In genomic region chr9:136411358-136411757, GRCh38 we compare ENCODE assay signal across 8 cellular contexts. TPM values are rescaled to one million over a fixed set of nuclear protein-coding genes. Genes with fewer than 3 reads are reported as not detected.
A peak's percentile ranks its signal among the peaks of the same experiment; 100 is the strongest.
DNase-seq lines count a peak whose midpoint lies in the region; ATAC-seq and TF ChIP-seq lines count a peak whose summit lies in the region.

No MANE protein-coding gene starts in this region.

- H3K27ac ChIP-seq in SU-DHL-6 (ENCODE audit: low read depth, low read length), result no peak overlapping the region
- H3K27ac ChIP-seq in gastrocnemius medialis, result peak overlapping the region; percentile 81 to 93 (median 90)

- in situ Hi-C loops in gastrocnemius medialis (cut with MboI; ENCODE audit: low sequenced_read_pairs in 4 of 4), result no loop called here

- peaks cover 16 to 25% of the 10 kb centered on the region in 2 donors for H3K4me1 ChIP-seq in gastrocnemius medialis

- peak overlapping the region; percentile 72 for H3K4me3 ChIP-seq in GM12865 (ENCODE audit: low read depth, low read length)
- peak overlapping the region; percentile 84 for H3K4me3 ChIP-seq in SU-DHL-6 (ENCODE audit: insufficient read depth, low read length, poor library complexity, severe bottlenecking)
- H3K4me3 ChIP-seq in fibroblast of the aortic adventitia (ENCODE audit: low read depth, low read length), result peak overlapping the region; percentile 92
- peak overlapping the region; percentile 76 to 97 (median 82) for H3K4me3 ChIP-seq in gastrocnemius medialis

- no peak for TF ChIP-seq POLR2A in gastrocnemius medialis (IDR thresholded peaks at IDR 0.05)

- no peak for ATAC-seq in gastrocnemius medialis

- peaks cover 44% of the 10 kb centered on the region for H3K79me2 ChIP-seq in SU-DHL-6 (ENCODE audit: insufficient read depth, low read length)

- DNase-seq in GM12865 (ENCODE audit: low read depth), result no peak
- no peak for DNase-seq in fibroblast of the aortic adventitia (ENCODE audit: low read depth)
- no peak for DNase-seq in gastrocnemius medialis
- DNase-seq in NK-92 treated with Interleukin-12 subunit alpha and Interleukin-12 subunit beta, amount 100 ng/mL, for 24 hours (lab: John Stamatoyannopoulos, UW), result no peak
- DNase-seq in SK-N-DZ (ENCODE audit: low spot score), result no peak
- no peak for DNase-seq in DMS53 treated with DMSO at 0.1 percent for 48 hours (lab: John Stamatoyannopoulos, UW; ENCODE audit: unreplicated experiment)
- no peak for DNase-seq in EL

- no peak overlapping the region for H2AFZ ChIP-seq in SU-DHL-6 (ENCODE audit: low read depth, low read length, severe bottlenecking)

- H3K36me3 ChIP-seq in SU-DHL-6 (ENCODE audit: low read length) (peaks cover 8% of the 10 kb centered on the region; the same call in 1 of the 2 replicates), gastrocnemius medialis (peaks cover 0 to 59% of the 10 kb centered on the region in 2 donors)

- H3K9ac ChIP-seq in SU-DHL-6 (ENCODE audit: low read length), result peak overlapping the region; percentile 94

- peak overlapping the region; percentile 91 for H3K4me2 ChIP-seq in SU-DHL-6 (ENCODE audit: low read depth, low read length, poor library complexity, severe bottlenecking)

- TF ChIP-seq CTCF in GM12865 (IDR thresholded peaks at IDR 0.05; ENCODE audit: insufficient read depth, low read depth, low read length, missing control alignments) (no peak), SU-DHL-6 (IDR thresholded peaks at IDR 0.05; ENCODE audit: insufficient read depth, low read length, poor library complexity, severe bottlenecking) (no peak), fibroblast of the aortic adventitia (IDR thresholded peaks at IDR 0.05; ENCODE audit: insufficient read depth, low read length) (no peak), gastrocnemius medialis (IDR thresholded peaks at IDR 0.05 in 4 of 5, conservative IDR thresholded peaks at IDR 0.05 in 1 of 5) (no peak)

- no peaks in the 10 kb centered on the region for H4K20me1 ChIP-seq in SU-DHL-6 (ENCODE audit: low read depth, low read length)

- no peaks in the 10 kb centered on the region for H3F3A ChIP-seq in SU-DHL-6 (ENCODE audit: insufficient read depth)

- intact Hi-C loops in gastrocnemius medialis (cut with DNase I; ENCODE audit: low total_unique reads), result loop anchor here (2.0 kb wide), 1 partner anchor 27 kb away; the partner anchor contains the start of gene INPP5E

- H3K27me3 ChIP-seq in SU-DHL-6 (ENCODE audit: low read length), result no peaks in the 10 kb centered on the region
- H3K27me3 ChIP-seq in gastrocnemius medialis, result no peaks in the 10 kb centered on the region

- H3K9me2 ChIP-seq in SU-DHL-6 (replicated peaks; ENCODE audit: insufficient read depth, low read length), result no peaks in the 10 kb centered on the region

- no peaks in the 10 kb centered on the region for H3K9me3 ChIP-seq in SU-DHL-6 (ENCODE audit: insufficient read depth, low read length)
- H3K9me3 ChIP-seq in gastrocnemius medialis, result no peaks in the 10 kb centered on the region

RNA-seq across cellular contexts. Expression of gene PMPCA, which starts 0.9 kb away (rescaled TPM):
- total RNA-seq in fibroblast of the aortic adventitia (ENCODE audit: low replicate concordance) (36.7 and 48.4 TPM in 2 replicates), gastrocnemius medialis (10 to 100 TPM; 35.9 to 63.1 (median 42.7) TPM)
- polyA plus RNA-seq in SK-N-DZ (2014; cell fraction: cytosol; rRNA removed), result 64.4 and 73.5 TPM in 2 replicates
- 132 and 141 TPM in 2 replicates for polyA plus RNA-seq in SK-N-DZ (2014; cell fraction: nucleus; rRNA removed)

RNA-seq across cellular contexts. Expression of gene ENTR1, which starts 0.9 kb away (rescaled TPM):
- total RNA-seq in fibroblast of the aortic adventitia (ENCODE audit: low replicate concordance), result 20.5 and 36.3 TPM in 2 replicates
- total RNA-seq in gastrocnemius medialis, result 10 to 100 TPM; 23.2 to 43.5 (median 36.5) TPM
- 90.9 and 115 TPM in 2 replicates for polyA plus RNA-seq in SK-N-DZ (2014; cell fraction: cytosol; rRNA removed)
- 298 and 375 TPM in 2 replicates for polyA plus RNA-seq in SK-N-DZ (2014; cell fraction: nucleus; rRNA removed)

RNA-seq across cellular contexts. Expression of gene SNAPC4, which starts 11.4 kb away (rescaled TPM):
- 12.1 and 17.7 TPM in 2 replicates for total RNA-seq in fibroblast of the aortic adventitia (ENCODE audit: low replicate concordance)
- 1 to 10 TPM; 2.3 to 6.0 (median 3.9) TPM for total RNA-seq in gastrocnemius medialis
- polyA plus RNA-seq in SK-N-DZ (2014; cell fraction: cytosol; rRNA removed), result 9.6 and 12.5 TPM in 2 replicates
- polyA plus RNA-seq in SK-N-DZ (2014; cell fraction: nucleus; rRNA removed), result 47.5 and 49.7 TPM in 2 replicates

RNA-seq across cellular contexts. Expression of gene INPP5E, which starts 28.3 kb away (rescaled TPM):
- total RNA-seq in fibroblast of the aortic adventitia (ENCODE audit: low replicate concordance) (11.9 and 12.5 TPM in 2 replicates), gastrocnemius medialis (1 to 10 TPM; 5.0 to 6.7 (median 5.9) TPM)
- 11.3 and 19.1 TPM in 2 replicates for polyA plus RNA-seq in SK-N-DZ (2014; cell fraction: cytosol; rRNA removed)
- 72.5 and 75.4 TPM in 2 replicates for polyA plus RNA-seq in SK-N-DZ (2014; cell fraction: nucleus; rRNA removed)

RNA-seq across cellular contexts. Expression of gene CARD9, which starts 37.9 kb away (rescaled TPM):
- total RNA-seq in fibroblast of the aortic adventitia (ENCODE audit: low replicate concordance), result 1.1 and 1.4 TPM in 2 replicates
- total RNA-seq in gastrocnemius medialis, result 1 to 10 TPM in 1 of 4 donors, under 1 TPM in 3; 0.34 to 1.2 (median 0.69) TPM
- 23.8 and 38.6 TPM in 2 replicates for polyA plus RNA-seq in SK-N-DZ (2014; cell fraction: cytosol; rRNA removed)
- 257 and 268 TPM in 2 replicates for polyA plus RNA-seq in SK-N-DZ (2014; cell fraction: nucleus; rRNA removed)
